ENCODE assay signal across 16 cellular contexts in genomic region chr1:245298781-245299180, GRCh38.
DNase-seq lines count a peak whose midpoint lies in the region; ATAC-seq, FAIRE-seq and TF ChIP-seq lines count a peak whose summit lies in the region.
"Had no signal": no experiment of that assay in that cellular context is flagged by ENCODE, and none has a peak within 500 bp of the region (broad histone marks: within the 10 kb centered on the region; RNA-seq: fewer than 3 reads in every experiment).

No MANE protein-coding gene starts in this region.

- H3K36me3 ChIP-seq in bronchial epithelial cell (ENCODE audit: control insufficient read depth, insufficient read depth, low read length) (no peaks in the 10 kb centered on the region), Caco-2 (ENCODE audit: control insufficient read depth, insufficient read depth, low read length) (no peaks in the 10 kb centered on the region)
- H3K36me3 ChIP-seq: BLaER1 treated with 17β-estradiol and CSF1 and Interleukin-3, amounts not matched to agents 10 nM and 100 nM; gastroesophageal sphincter; lower lobe of right lung had no signal

- no peaks in the 10 kb centered on the region for H3K27me3 Mint-ChIP-seq in Caco-2 (ENCODE audit: insufficient read depth, unreplicated experiment)
- H3K27me3 Mint-ChIP-seq: progenitor cell of endocrine pancreas had no signal

- no peak overlapping the region for H3K4me3 Mint-ChIP-seq in Caco-2 (ENCODE audit: unreplicated experiment)
- H3K4me3 Mint-ChIP-seq: GM23338 had no signal

- no peaks in the 10 kb centered on the region for H3K9me3 Mint-ChIP-seq in Caco-2 (ENCODE audit: unreplicated experiment)
- H3K9me3 Mint-ChIP-seq: GM23338 had no signal

- no peak for FAIRE-seq in bronchial epithelial cell (lab: Jason Lieb, UNC)
- FAIRE-seq: HepG2 had no signal

- no TSS peak for BruUV-seq in Caco-2 (replicated peaks; lab: Mats Ljungman, UMichigan)

- no peaks in the 10 kb centered on the region for H3K36me3 Mint-ChIP-seq in Caco-2 (ENCODE audit: insufficient read depth, unreplicated experiment)

- no peaks in the 10 kb centered on the region for H3K4me1 ChIP-seq in Caco-2
- H3K4me1 ChIP-seq: BLaER1 treated with 17β-estradiol and CSF1 and Interleukin-3, amounts not matched to agents 10 nM and 100 nM had no signal

- no peaks in the 10 kb centered on the region for H3K9me3 ChIP-seq in Caco-2
- H3K9me3 ChIP-seq: BLaER1 treated with 17β-estradiol and CSF1 and Interleukin-3, amounts not matched to agents 10 nM and 100 nM; gastroesophageal sphincter; lower lobe of right lung had no signal

- no peaks in the 10 kb centered on the region for H3K27me3 ChIP-seq in bronchial epithelial cell (ENCODE audit: control insufficient read depth, insufficient read depth, low read length)
- H3K27me3 ChIP-seq in Caco-2 (replicated peaks; ENCODE audit: control insufficient read depth, insufficient read depth, low read length), result no peaks in the 10 kb centered on the region
- H3K27me3 ChIP-seq: gastroesophageal sphincter had no signal

- H3K4me1 Mint-ChIP-seq in Caco-2 (ENCODE audit: low read depth, unreplicated experiment), result no peaks in the 10 kb centered on the region
- H3K4me1 Mint-ChIP-seq: GM23338 had no signal

- H3K27ac Mint-ChIP-seq in Caco-2 (ENCODE audit: unreplicated experiment), result no peak overlapping the region
- H3K27ac Mint-ChIP-seq: GM23338, progenitor cell of endocrine pancreas had no signal

- no peak for TF ChIP-seq CTCF in bronchial epithelial cell (IDR thresholded peaks at IDR 0.05; ENCODE audit: insufficient read depth, low read length, severe bottlenecking)
- no peak for TF ChIP-seq CTCF in Caco-2 (IDR thresholded peaks at IDR 0.05; ENCODE audit: insufficient read depth in 1 of 2, low read depth in 1 of 2, low read length in 1 of 2, severe bottlenecking in 1 of 2, unreplicated experiment in 1 of 2)

- POLR2A ChIA-PET in Caco-2 (lab: Charles Lee), result no interaction called here

- H3K4me3 ChIP-seq in bronchial epithelial cell (ENCODE audit: low read depth, low read length), result no peak overlapping the region
- no peak overlapping the region for H3K4me3 ChIP-seq in Caco-2 (ENCODE audit: low read depth, low read length)
- H3K4me3 ChIP-seq: BLaER1 treated with 17β-estradiol and CSF1 and Interleukin-3, amounts not matched to agents 10 nM and 100 nM; gastroesophageal sphincter; GM23338; lower lobe of right lung had no signal

- DNase-seq in AG08396 (ENCODE audit: low spot score) (peak; percentile 55), M059J (ENCODE audit: low read depth) (peak; percentile 36), bronchial epithelial cell (ENCODE audit: low read depth) (peak; percentile 19), midbrain (lab: John Stamatoyannopoulos, UW) (peak; percentile 56), germinal center (ENCODE audit: low spot score) (no peak), Caco-2 (no peak)
- DNase-seq in activated naive CD4-positive, alpha-beta T cell (lab: John Stamatoyannopoulos, UW), result no peak
- DNase-seq: activated T-cell treated with anti-CD3 and anti-CD28 coated beads for 4 hours, lower lobe of right lung, NCI-H1930 had no signal

- ATAC-seq in GM19452 (IDR thresholded peaks at IDR 0.05; ENCODE audit: unreplicated experiment), result no peak
- ATAC-seq: gastroesophageal sphincter, GM23338, HepG2 had no signal

- intact Hi-C loops in Caco-2 (cut with micrococcal nuclease; ENCODE audit: unreplicated experiment), result no loop called here

- CTCF ChIA-PET in Caco-2 (lab: Charles Lee), result no interaction called here

Comparison
In these comparisons a context has a peak if more than half of its experiments do, and no peak if none do; other contexts are left out.
1. DNase-seq: peak in AG08396 (single experiment), M059J (single experiment), bronchial epithelial cell (single experiment) and midbrain (single experiment); none in activated naive CD4-positive, alpha-beta T cell (0 of 4), germinal center (single experiment) and Caco-2 (0 of 2).